Comparison of ENCODE assay signal across 1 cellular context in genomic region chr11:125179346-125179745, GRCh38.
TF ChIP-seq lines count a peak whose summit lies in the region.

No MANE protein-coding gene starts in this region.

TF ChIP-seq in H1, 55 proteins besides CTCF, POLR2A, EP300 and RAD21:
- TF ChIP-seq CEBPB (IDR thresholded peaks at IDR 0.05; ENCODE audit: low read depth, low read length) (no peak), RXRA (IDR thresholded peaks at IDR 0.05; ENCODE audit: insufficient read depth, low read depth, low read length) (no peak), NRF1 (IDR thresholded peaks at IDR 0.05; ENCODE audit: low read depth, low read length) (no peak), GTF2F1 (IDR thresholded peaks at IDR 0.05; ENCODE audit: borderline replicate concordance, low read depth, low read length) (no peak), MAFK (IDR thresholded peaks at IDR 0.05; ENCODE audit: low read depth, low read length) (no peak), E2F6 (IDR thresholded peaks at IDR 0.05) (no peak), HDAC6 (IDR thresholded peaks at IDR 0.05; ENCODE audit: low read depth, low read length) (no peak), EGR1 (IDR thresholded peaks at IDR 0.05; ENCODE audit: borderline replicate concordance, low read depth, low read length) (no peak), YY1 (IDR thresholded peaks at IDR 0.05; ENCODE audit: low read depth, low read length) (no peak), SP1 (IDR thresholded peaks at IDR 0.05; ENCODE audit: low read depth, low read length) (no peak), TCF12 (IDR thresholded peaks at IDR 0.05; ENCODE audit: low read depth, low read length) (no peak), ZNF274 (IDR thresholded peaks at IDR 0.05; ENCODE audit: borderline replicate concordance, extremely low read depth, low read length) (no peak), RBBP5 (IDR thresholded peaks at IDR 0.05; ENCODE audit: borderline replicate concordance, low read depth, low read length) (no peak), SAP30 (IDR thresholded peaks at IDR 0.05; ENCODE audit: insufficient read depth, insufficient replicate concordance, low read length) (no peak), NANOG (IDR thresholded peaks at IDR 0.05; ENCODE audit: insufficient read depth, low read depth, low read length, poor library complexity, severe bottlenecking) (no peak), TEAD4 (IDR thresholded peaks at IDR 0.05; ENCODE audit: low read depth, low read length) (no peak), ASH2L (IDR thresholded peaks at IDR 0.05; ENCODE audit: low read length) (no peak)
- TF ChIP-seq, protein P1, sequence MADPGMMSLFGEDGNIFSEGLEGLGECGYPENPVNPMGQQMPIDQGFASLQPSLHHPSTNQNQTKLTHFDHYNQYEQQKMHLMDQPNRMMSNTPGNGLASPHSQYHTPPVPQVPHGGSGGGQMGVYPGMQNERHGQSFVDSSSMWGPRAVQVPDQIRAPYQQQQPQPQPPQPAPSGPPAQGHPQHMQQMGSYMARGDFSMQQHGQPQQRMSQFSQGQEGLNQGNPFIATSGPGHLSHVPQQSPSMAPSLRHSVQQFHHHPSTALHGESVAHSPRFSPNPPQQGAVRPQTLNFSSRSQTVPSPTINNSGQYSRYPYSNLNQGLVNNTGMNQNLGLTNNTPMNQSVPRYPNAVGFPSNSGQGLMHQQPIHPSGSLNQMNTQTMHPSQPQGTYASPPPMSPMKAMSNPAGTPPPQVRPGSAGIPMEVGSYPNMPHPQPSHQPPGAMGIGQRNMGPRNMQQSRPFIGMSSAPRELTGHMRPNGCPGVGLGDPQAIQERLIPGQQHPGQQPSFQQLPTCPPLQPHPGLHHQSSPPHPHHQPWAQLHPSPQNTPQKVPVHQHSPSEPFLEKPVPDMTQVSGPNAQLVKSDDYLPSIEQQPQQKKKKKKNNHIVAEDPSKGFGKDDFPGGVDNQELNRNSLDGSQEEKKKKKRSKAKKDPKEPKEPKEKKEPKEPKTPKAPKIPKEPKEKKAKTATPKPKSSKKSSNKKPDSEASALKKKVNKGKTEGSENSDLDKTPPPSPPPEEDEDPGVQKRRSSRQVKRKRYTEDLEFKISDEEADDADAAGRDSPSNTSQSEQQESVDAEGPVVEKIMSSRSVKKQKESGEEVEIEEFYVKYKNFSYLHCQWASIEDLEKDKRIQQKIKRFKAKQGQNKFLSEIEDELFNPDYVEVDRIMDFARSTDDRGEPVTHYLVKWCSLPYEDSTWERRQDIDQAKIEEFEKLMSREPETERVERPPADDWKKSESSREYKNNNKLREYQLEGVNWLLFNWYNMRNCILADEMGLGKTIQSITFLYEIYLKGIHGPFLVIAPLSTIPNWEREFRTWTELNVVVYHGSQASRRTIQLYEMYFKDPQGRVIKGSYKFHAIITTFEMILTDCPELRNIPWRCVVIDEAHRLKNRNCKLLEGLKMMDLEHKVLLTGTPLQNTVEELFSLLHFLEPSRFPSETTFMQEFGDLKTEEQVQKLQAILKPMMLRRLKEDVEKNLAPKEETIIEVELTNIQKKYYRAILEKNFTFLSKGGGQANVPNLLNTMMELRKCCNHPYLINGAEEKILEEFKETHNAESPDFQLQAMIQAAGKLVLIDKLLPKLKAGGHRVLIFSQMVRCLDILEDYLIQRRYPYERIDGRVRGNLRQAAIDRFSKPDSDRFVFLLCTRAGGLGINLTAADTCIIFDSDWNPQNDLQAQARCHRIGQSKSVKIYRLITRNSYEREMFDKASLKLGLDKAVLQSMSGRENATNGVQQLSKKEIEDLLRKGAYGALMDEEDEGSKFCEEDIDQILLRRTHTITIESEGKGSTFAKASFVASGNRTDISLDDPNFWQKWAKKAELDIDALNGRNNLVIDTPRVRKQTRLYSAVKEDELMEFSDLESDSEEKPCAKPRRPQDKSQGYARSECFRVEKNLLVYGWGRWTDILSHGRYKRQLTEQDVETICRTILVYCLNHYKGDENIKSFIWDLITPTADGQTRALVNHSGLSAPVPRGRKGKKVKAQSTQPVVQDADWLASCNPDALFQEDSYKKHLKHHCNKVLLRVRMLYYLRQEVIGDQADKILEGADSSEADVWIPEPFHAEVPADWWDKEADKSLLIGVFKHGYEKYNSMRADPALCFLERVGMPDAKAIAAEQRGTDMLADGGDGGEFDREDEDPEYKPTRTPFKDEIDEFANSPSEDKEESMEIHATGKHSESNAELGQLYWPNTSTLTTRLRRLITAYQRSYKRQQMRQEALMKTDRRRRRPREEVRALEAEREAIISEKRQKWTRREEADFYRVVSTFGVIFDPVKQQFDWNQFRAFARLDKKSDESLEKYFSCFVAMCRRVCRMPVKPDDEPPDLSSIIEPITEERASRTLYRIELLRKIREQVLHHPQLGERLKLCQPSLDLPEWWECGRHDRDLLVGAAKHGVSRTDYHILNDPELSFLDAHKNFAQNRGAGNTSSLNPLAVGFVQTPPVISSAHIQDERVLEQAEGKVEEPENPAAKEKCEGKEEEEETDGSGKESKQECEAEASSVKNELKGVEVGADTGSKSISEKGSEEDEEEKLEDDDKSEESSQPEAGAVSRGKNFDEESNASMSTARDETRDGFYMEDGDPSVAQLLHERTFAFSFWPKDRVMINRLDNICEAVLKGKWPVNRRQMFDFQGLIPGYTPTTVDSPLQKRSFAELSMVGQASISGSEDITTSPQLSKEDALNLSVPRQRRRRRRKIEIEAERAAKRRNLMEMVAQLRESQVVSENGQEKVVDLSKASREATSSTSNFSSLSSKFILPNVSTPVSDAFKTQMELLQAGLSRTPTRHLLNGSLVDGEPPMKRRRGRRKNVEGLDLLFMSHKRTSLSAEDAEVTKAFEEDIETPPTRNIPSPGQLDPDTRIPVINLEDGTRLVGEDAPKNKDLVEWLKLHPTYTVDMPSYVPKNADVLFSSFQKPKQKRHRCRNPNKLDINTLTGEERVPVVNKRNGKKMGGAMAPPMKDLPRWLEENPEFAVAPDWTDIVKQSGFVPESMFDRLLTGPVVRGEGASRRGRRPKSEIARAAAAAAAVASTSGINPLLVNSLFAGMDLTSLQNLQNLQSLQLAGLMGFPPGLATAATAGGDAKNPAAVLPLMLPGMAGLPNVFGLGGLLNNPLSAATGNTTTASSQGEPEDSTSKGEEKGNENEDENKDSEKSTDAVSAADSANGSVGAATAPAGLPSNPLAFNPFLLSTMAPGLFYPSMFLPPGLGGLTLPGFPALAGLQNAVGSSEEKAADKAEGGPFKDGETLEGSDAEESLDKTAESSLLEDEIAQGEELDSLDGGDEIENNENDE (IDR thresholded peaks at IDR 0.05; ENCODE audit: insufficient replicate concordance, low read length): no peak
